Comparison of ENCODE assay signal across 8 cellular contexts in the genomic region with DNA sequence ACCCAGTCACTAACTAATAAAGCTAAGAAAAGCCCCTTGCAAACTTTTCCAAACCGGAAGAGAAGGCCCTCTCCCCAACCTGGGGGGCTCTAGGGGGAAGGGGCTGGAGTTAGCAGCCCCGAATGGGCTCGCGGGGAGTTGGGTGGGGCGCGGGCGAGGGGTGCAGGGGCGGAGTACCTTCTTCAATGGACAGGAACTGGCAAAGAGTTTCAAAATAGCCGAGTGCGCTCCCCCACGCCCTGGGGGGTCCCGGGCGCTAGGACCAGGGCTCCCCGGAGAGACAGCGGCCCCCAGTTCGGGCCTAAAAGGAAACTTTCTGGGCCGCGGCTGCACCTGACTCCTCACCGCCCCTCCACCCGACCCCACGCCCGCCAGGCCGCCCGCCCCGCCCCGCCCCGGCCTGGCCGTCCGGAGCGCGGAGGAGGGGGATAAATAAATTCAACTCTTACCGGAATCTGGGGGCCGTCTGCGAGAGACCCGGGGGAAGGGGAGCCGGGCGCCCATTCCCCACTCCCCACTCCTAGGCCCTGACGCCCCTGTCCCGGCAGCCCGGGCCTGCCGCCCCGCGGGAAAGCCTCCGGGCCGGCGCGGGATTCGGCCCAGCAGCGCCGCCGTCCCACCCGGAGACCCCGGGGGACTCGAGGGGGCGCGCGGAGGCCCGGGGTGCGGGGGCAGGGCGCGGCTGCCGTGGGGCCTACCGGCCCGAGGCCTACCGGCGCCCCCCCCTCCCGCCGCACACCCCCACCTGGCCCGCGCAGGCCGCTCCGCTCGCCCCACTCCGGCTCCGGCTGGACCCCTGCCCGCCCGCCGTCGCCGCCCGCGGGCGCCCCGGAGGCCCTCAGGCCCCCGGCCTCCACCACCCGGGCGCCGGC. TPM values are rescaled to one million over a fixed set of nuclear protein-coding genes. Genes with fewer than 3 reads are reported as not detected.
DNase-seq lines count a peak whose midpoint lies in the region; ATAC-seq, FAIRE-seq and TF ChIP-seq lines count a peak whose summit lies in the region.

No MANE protein-coding gene starts in this region.

- H3K36me3 ChIP-seq in HepG2 (replicated peaks in 1 of 2; ENCODE audit: control insufficient read depth in 1 of 2, insufficient read depth in 2 of 2, low read length in 2 of 2) = peaks cover 0 to 2% of the 10 kb centered on the region in 2 experiments; a peak in 1 of 5 replicates

- H3K4me3 ChIP-seq in choroid plexus epithelial cell (ENCODE audit: low read depth, low read length) (peak overlapping the region; percentile 60), HepG2 (replicated peaks in 1 of 3; ENCODE audit: insufficient read depth in 1 of 3, low read depth in 2 of 3, low read length in 3 of 3) (peak overlapping the region; percentile 73 to 100 (median 84))

- ATAC-seq in GM21390 (IDR thresholded peaks at IDR 0.05; ENCODE audit: unreplicated experiment) (peak; percentile 25), HepG2 (peak; percentile 51)

- peak overlapping the region; percentile 97 for H3K9ac ChIP-seq in HepG2 (ENCODE audit: insufficient read depth, low read depth, low read length)

- H3K9me3 ChIP-seq in HepG2 (ENCODE audit: low read length) = no peaks in the 10 kb centered on the region

- 0% methylated on average over 27 of the region's 88 CpGs for WGBS in HepG2 (ENCODE audit: low lambda C conversion rate)

- TF ChIP-seq CTCF in choroid plexus epithelial cell (conservative IDR thresholded peaks at IDR 0.05; ENCODE audit: low read depth, low read length) (no peak), HepG2 (CRISPR knock-in tag; IDR thresholded peaks at IDR 0.05) (no peak)

- TF ChIP-seq EP300 in HepG2 (IDR thresholded peaks at IDR 0.05; ENCODE audit: low read depth in 2 of 2, low read length in 2 of 2) (no peak), HepG2 (CRISPR knock-in tag; IDR thresholded peaks at IDR 0.05; ENCODE audit: borderline replicate concordance) (no peak)

- H3K79me2 ChIP-seq in HepG2 (ENCODE audit: insufficient read depth, low read length) = peaks cover 74% of the 10 kb centered on the region

- peak; percentile 25; the same call in 1 of the 2 replicates for TF ChIP-seq RAD21 in HepG2 (CRISPR knock-in tag; IDR thresholded peaks at IDR 0.05)

- no peak overlapping the region for H2AFZ ChIP-seq in HepG2 (ENCODE audit: low read length)

- no TSS peak for BruUV-seq in HepG2 (replicated peaks; lab: Mats Ljungman, UMichigan)

- peak overlapping the region; percentile 100 for H3K27ac ChIP-seq in HepG2 (ENCODE audit: extremely low read length, insufficient read depth, low read length)

- in situ Hi-C loops in HepG2 (cut with HindIII; ENCODE audit: extremely low pct_ligation_motif_present, low pct_unique_long_range_greater_than_20kb) = no loop called here

- DNase-seq in EH (ENCODE audit: low read depth) (peak; percentile 37), HT1080 (ENCODE audit: low read depth) (peak; percentile 21), choroid plexus epithelial cell (ENCODE audit: low read depth) (peak; percentile 29), HepG2 (ENCODE audit: low spot score) (no peak), SKM-1 (lab: John Stamatoyannopoulos, UW; ENCODE audit: unreplicated experiment) (no peak)
- DNase-seq in activated CD4-positive, alpha-beta T cell treated with anti-CD3 and anti-CD28 coated beads for 1 hour = peak; percentile 29
- DNase-seq in stimulated activated CD4-positive, alpha-beta T cell treated with anti-CD3 and anti-CD28 coated beads, Interleukin-4, amount 100 ng/mL, for 48 hours (ENCODE audit: low read depth in 2 of 2) = peak; percentile 18 to 24

- CTCF ChIA-PET in HepG2 (lab: Yijun Ruan, JAX; ENCODE audit: low intra/inter-chr PET ratio, low total read pairs) = no interaction called here

- peaks cover 41% of the 10 kb centered on the region for H3K4me1 ChIP-seq in HepG2 (ENCODE audit: insufficient read depth, low read length)

- FAIRE-seq in HepG2 (lab: Jason Lieb, UNC) = no peak

- intact Hi-C loops in HepG2 (cut with micrococcal nuclease; ENCODE audit: unreplicated experiment) = no loop called here

- TF ChIP-seq POLR2A in HepG2 (IDR thresholded peaks at IDR 0.05; ENCODE audit: insufficient read depth in 1 of 2, low read depth in 2 of 2, low read length in 2 of 2) = no peak

- no peaks in the 10 kb centered on the region for H4K20me1 ChIP-seq in HepG2 (ENCODE audit: insufficient read depth, low read length)

- POLR2A ChIA-PET in HepG2 (lab: Yijun Ruan, JAX) = interaction anchor here (0.8 to 3.2 kb wide), 7 partner anchors 24 to 1445 kb away, joined by 3 to 32 read pairs (median 5); a partner anchor contains a TSS

- H3K27me3 ChIP-seq in HepG2 (ENCODE audit: control insufficient read depth in 1 of 2, insufficient read depth in 2 of 2, low read length in 2 of 2) = no peaks in the 10 kb centered on the region; a peak in 2 of 5 replicates

- H3K4me2 ChIP-seq in HepG2 (ENCODE audit: low read depth, low read length) = peak overlapping the region; percentile 85

TF ChIP-seq in HepG2, 621 proteins besides CTCF, POLR2A, EP300 and RAD21 (continues in another document):
- no peak for TF ChIP-seq CCAR2 (optimal IDR thresholded peaks at IDR 0.05; ENCODE audit: low read depth, low read length)
- peak; percentile 40; the same call in 1 of the 2 replicates for TF ChIP-seq ATF7-NPFF (CRISPR knock-in tag; IDR thresholded peaks at IDR 0.05; ENCODE audit: low read depth)
- TF ChIP-seq MAF1 (CRISPR knock-in tag; IDR thresholded peaks at IDR 0.05; ENCODE audit: borderline replicate concordance) = peak; percentile 34; the same call in 1 of the 2 replicates
- 0 out of 2 replicates have a peak, but pooled peaks have one; percentile 13 for TF ChIP-seq REPIN1 (CRISPR knock-in tag; IDR thresholded peaks at IDR 0.05; ENCODE audit: borderline replicate concordance, low read depth)
- TF ChIP-seq ZC3H4 (CRISPR knock-in tag; IDR thresholded peaks at IDR 0.05; ENCODE audit: borderline replicate concordance) = 0 out of 2 replicates have a peak, but pooled peaks have one; percentile 39
- TF ChIP-seq ZNF790 (CRISPR knock-in tag; IDR thresholded peaks at IDR 0.05; ENCODE audit: borderline replicate concordance) = no peak
- no peak for TF ChIP-seq ZNF567 (CRISPR knock-in tag; IDR thresholded peaks at IDR 0.05; ENCODE audit: borderline replicate concordance)
- TF ChIP-seq PHF5A (CRISPR knock-in tag; IDR thresholded peaks at IDR 0.05; ENCODE audit: low read depth, unreplicated experiment) = peak; percentile 6
- TF ChIP-seq TGIF2 (CRISPR knock-in tag; IDR thresholded peaks at IDR 0.05) = no peak
- 0 out of 2 replicates have a peak, but pooled peaks have one; percentile 15 for TF ChIP-seq ZFX (CRISPR knock-in tag; IDR thresholded peaks at IDR 0.05; ENCODE audit: low read depth)
- no peak for TF ChIP-seq RXRB (CRISPR knock-in tag; IDR thresholded peaks at IDR 0.05; ENCODE audit: borderline replicate concordance)
- TF ChIP-seq ZBTB3 (CRISPR knock-in tag; IDR thresholded peaks at IDR 0.05; ENCODE audit: borderline replicate concordance, low read depth) = no peak
- TF ChIP-seq SRSF1 (optimal IDR thresholded peaks at IDR 0.05; ENCODE audit: low read depth, low read length) = no peak
- no peak for TF ChIP-seq ZNF577 (CRISPR knock-in tag; IDR thresholded peaks at IDR 0.05; ENCODE audit: borderline replicate concordance, low read depth)
- peak; percentile 13; the same call in 1 of the 2 replicates for TF ChIP-seq ZMAT3 (CRISPR knock-in tag; conservative IDR thresholded peaks at IDR 0.05)
- TF ChIP-seq ZNF34 (CRISPR knock-in tag; IDR thresholded peaks at IDR 0.05; ENCODE audit: borderline replicate concordance) = no peak
- TF ChIP-seq ZNF777 (CRISPR knock-in tag; IDR thresholded peaks at IDR 0.05) = peak; percentile 69
- TF ChIP-seq SKI (IDR thresholded peaks at IDR 0.05; ENCODE audit: partially characterized antibody) = no peak
- TF ChIP-seq ZNF496 (CRISPR knock-in tag; IDR thresholded peaks at IDR 0.05; ENCODE audit: insufficient replicate concordance) = no peak
- TF ChIP-seq ARNT2 (CRISPR knock-in tag; IDR thresholded peaks at IDR 0.05; ENCODE audit: low read depth) = no peak; the same call in 1 of the 2 replicates

RNA-seq across cellular contexts. Expression of a gene that starts 0.9 kb away (rescaled TPM):
- total RNA-seq in HT1080 (2014; rRNA removed; shearing (Covaris generic)) = 2.8 and 5.3 TPM in 2 replicates
- 1.6 and 2.5 TPM in 2 replicates for polyA plus RNA-seq in HT1080 (2015; cell fraction: cytosol; rRNA removed)
- polyA plus RNA-seq in HT1080 (2015; cell fraction: nucleus; rRNA removed) = 4.7 and 4.9 TPM in 2 replicates
- total RNA-seq in HepG2 (2016; rRNA removed; fragmentation: Illumina TruSeq; extraction: Trizol) = 7.9 and 13.6 TPM in 2 replicates
- total RNA-seq in HepG2 (2016; cell fraction: cytosol; rRNA removed; fragmentation: Illumina TruSeq; extraction: Trizol; ENCODE audit: low read depth) = 3.9 and 4.0 TPM in 2 replicates
- 7.0 and 12.0 TPM in 2 replicates for total RNA-seq in HepG2 (2016; cell fraction: insoluble cytoplasmic fraction; rRNA removed; fragmentation: Illumina TruSeq; extraction: Trizol)
- total RNA-seq in HepG2 (2016; cell fraction: membrane; rRNA removed; fragmentation: Illumina TruSeq; extraction: Trizol) = 6.5 TPM in 2 replicates
- 18.1 and 19.6 TPM in 2 replicates for total RNA-seq in HepG2 (2016; cell fraction: nucleus; rRNA removed; fragmentation: Illumina TruSeq; extraction: Trizol)
- polyA plus RNA-seq in HepG2 (2011; rRNA removed) = 6.0 and 7.6 TPM in 2 replicates
- polyA plus RNA-seq in HepG2 (2011; cell fraction: cytosol; rRNA removed) = 3.1 and 3.6 TPM in 2 replicates
- polyA plus RNA-seq in HepG2 (2011; cell fraction: nucleus; rRNA removed) = 11.9 and 14.5 TPM in 2 replicates
- 4.0 and 5.0 TPM in 2 replicates for polyA plus RNA-seq in HepG2 (2012)
- 0.07 and 0.11 TPM in 2 replicates for polyA plus RNA-seq in HepG2 (2016; cell fraction: cytosol; fragmentation: Illumina TruSeq; extraction: Trizol; ENCODE audit: low read depth)
- polyA plus RNA-seq in HepG2 (2016; cell fraction: insoluble cytoplasmic fraction; fragmentation: Illumina TruSeq; extraction: Trizol; ENCODE audit: low read depth) = 4.2 and 4.7 TPM in 2 replicates
- 0.21 and 0.27 TPM in 2 replicates for polyA plus RNA-seq in HepG2 (2016; cell fraction: membrane; fragmentation: Illumina TruSeq; extraction: Trizol; ENCODE audit: low read depth)
- polyA plus RNA-seq in HepG2 (2016; cell fraction: nucleus; fragmentation: Illumina TruSeq; extraction: Trizol; ENCODE audit: insufficient read depth, low read depth) = 14.2 and 15.8 TPM in 2 replicates
- 32.6 and 64.3 TPM in 2 replicates for polyA minus RNA-seq in HepG2 (2011; rRNA and poly(A)+ RNA removed; ENCODE audit: low replicate concordance)
- 19.7 and 20.6 TPM in 2 replicates for polyA minus RNA-seq in HepG2 (2011; cell fraction: cytosol; rRNA and poly(A)+ RNA removed)
- polyA minus RNA-seq in HepG2 (2011; cell fraction: nucleus; rRNA and poly(A)+ RNA removed) = 58.3 TPM in 2 replicates

Comparison
In these comparisons a context has a peak if more than half of its experiments do, and no peak if none do; other contexts are left out.
1. DNase-seq: peak in EH (single experiment), HT1080 (single experiment), activated CD4-positive, alpha-beta T cell treated with anti-CD3 and anti-CD28 coated beads for 1 hour (single experiment), choroid plexus epithelial cell (single experiment) and stimulated activated CD4-positive, alpha-beta T cell treated with anti-CD3 and anti-CD28 coated beads, Interleukin-4, amount 100 ng/mL, for 48 hours (2 of 2); none in HepG2 (single experiment) and SKM-1 (single experiment).